ENCODE assay signal across 1 cellular context in the genomic region with DNA sequence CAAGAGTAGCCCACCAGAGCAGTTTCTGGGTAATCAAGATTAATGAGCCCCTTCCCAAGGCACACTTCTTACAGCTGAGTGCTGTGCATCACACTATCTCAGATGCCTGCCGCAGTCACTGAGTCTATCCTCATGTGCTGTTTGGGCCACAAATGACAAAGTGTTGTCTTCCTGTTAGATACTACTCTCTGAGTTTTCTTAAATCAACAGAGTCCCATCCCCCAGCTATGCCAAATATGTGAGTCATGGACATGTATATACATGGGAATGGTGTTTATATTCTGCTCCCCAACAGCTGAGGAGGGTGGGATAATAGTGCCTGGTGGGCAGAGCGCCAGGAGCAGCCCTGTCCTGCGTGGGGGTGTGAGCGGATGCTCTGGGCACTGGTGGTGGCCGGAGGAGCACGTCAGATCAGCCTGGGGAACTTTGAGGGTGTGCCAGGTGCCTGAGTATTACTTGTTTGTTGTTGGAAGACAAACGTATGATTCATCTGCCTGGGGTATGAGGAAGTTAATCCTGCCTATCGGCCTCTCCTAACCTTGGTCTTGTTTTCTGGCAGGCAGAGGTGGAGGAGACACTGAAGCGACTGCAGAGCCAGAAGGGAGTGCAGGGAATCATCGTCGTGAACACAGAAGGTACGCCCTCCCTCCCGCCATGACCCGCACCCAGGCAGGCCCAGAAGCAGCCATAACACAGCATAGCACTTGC.
TF ChIP-seq lines count a peak whose summit lies in the region.

No MANE protein-coding gene starts in this region.

TF ChIP-seq in HepG2, 621 proteins besides CTCF, POLR2A, EP300 and RAD21 (continues in another document):
- TF ChIP-seq, protein P1, sequence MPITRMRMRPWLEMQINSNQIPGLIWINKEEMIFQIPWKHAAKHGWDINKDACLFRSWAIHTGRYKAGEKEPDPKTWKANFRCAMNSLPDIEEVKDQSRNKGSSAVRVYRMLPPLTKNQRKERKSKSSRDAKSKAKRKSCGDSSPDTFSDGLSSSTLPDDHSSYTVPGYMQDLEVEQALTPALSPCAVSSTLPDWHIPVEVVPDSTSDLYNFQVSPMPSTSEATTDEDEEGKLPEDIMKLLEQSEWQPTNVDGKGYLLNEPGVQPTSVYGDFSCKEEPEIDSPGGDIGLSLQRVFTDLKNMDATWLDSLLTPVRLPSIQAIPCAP (CRISPR knock-in tag; IDR thresholded peaks at IDR 0.05; ENCODE audit: low read depth): peak; percentile 47; the same call in 1 of the 2 replicates
- TF ChIP-seq KDM2A (CRISPR knock-in tag; IDR thresholded peaks at IDR 0.05; ENCODE audit: borderline replicate concordance, low read depth): peak; percentile 80
- peak; percentile 86 for TF ChIP-seq U2AF1 (optimal IDR thresholded peaks at IDR 0.05; ENCODE audit: low read depth, low read length)
- no peak for TF ChIP-seq CBX2 (IDR thresholded peaks at IDR 0.05; ENCODE audit: low read depth, low read length)
- peak; percentile 70; the same call in 1 of the 2 replicates for TF ChIP-seq CBX2 (CRISPR knock-in tag; IDR thresholded peaks at IDR 0.05; ENCODE audit: low read depth)
- TF ChIP-seq, protein P2, sequence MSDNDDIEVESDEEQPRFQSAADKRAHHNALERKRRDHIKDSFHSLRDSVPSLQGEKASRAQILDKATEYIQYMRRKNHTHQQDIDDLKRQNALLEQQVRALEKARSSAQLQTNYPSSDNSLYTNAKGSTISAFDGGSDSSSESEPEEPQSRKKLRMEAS (IDR thresholded peaks at IDR 0.05): no peak; the same call in 1 of the 2 replicates
- TF ChIP-seq DR1 (CRISPR knock-in tag; IDR thresholded peaks at IDR 0.05): no peak
- TF ChIP-seq MAFK (conservative IDR thresholded peaks at IDR 0.05 in 1 of 2, IDR thresholded peaks at IDR 0.05 in 1 of 2; ENCODE audit: low read length in 2 of 2): peak in 1 of 2 experiments; percentile 53; a peak in 3 of 4 replicates
- TF ChIP-seq ZBTB8A (CRISPR knock-in tag; IDR thresholded peaks at IDR 0.05; ENCODE audit: borderline replicate concordance, low read depth): no peak
- peak; percentile 92 for TF ChIP-seq ZNF335 (CRISPR knock-in tag; IDR thresholded peaks at IDR 0.05)
- no peak for TF ChIP-seq ZFP41 (CRISPR knock-in tag; IDR thresholded peaks at IDR 0.05; ENCODE audit: borderline replicate concordance)
- TF ChIP-seq RXRB (CRISPR knock-in tag; IDR thresholded peaks at IDR 0.05; ENCODE audit: borderline replicate concordance): peak; percentile 92
- TF ChIP-seq ZNF317 (CRISPR knock-in tag; IDR thresholded peaks at IDR 0.05): peak; percentile 98
- no peak for TF ChIP-seq ZSCAN30 (CRISPR knock-in tag; IDR thresholded peaks at IDR 0.05)
- peak; percentile 70; the same call in 1 of the 2 replicates for TF ChIP-seq KMT2B (CRISPR knock-in tag; IDR thresholded peaks at IDR 0.05)
- TF ChIP-seq CEBPB (IDR thresholded peaks at IDR 0.05; ENCODE audit: borderline replicate concordance, low read depth, low read length): no peak
- TF ChIP-seq ZNF253 (CRISPR knock-in tag; IDR thresholded peaks at IDR 0.05; ENCODE audit: borderline replicate concordance): no peak
- TF ChIP-seq ZNF670 (CRISPR knock-in tag; IDR thresholded peaks at IDR 0.05; ENCODE audit: borderline replicate concordance): peak; percentile 98
- TF ChIP-seq ZNF337 (CRISPR knock-in tag; IDR thresholded peaks at IDR 0.05; ENCODE audit: borderline replicate concordance, low read depth): no peak
- TF ChIP-seq NFIB (CRISPR knock-in tag; IDR thresholded peaks at IDR 0.05; ENCODE audit: borderline replicate concordance): no peak
- 0 out of 2 replicates have a peak, but pooled peaks have one; percentile 54 for TF ChIP-seq ZFYVE20 (CRISPR knock-in tag; IDR thresholded peaks at IDR 0.05; ENCODE audit: borderline replicate concordance, low read depth)
- TF ChIP-seq ZNF34 (CRISPR knock-in tag; IDR thresholded peaks at IDR 0.05; ENCODE audit: borderline replicate concordance): peak; percentile 82; the same call in 1 of the 2 replicates
- no peak for TF ChIP-seq ZNF7 (CRISPR knock-in tag; IDR thresholded peaks at IDR 0.05)
- TF ChIP-seq SKI (IDR thresholded peaks at IDR 0.05; ENCODE audit: partially characterized antibody): no peak
- TF ChIP-seq, protein P3, sequence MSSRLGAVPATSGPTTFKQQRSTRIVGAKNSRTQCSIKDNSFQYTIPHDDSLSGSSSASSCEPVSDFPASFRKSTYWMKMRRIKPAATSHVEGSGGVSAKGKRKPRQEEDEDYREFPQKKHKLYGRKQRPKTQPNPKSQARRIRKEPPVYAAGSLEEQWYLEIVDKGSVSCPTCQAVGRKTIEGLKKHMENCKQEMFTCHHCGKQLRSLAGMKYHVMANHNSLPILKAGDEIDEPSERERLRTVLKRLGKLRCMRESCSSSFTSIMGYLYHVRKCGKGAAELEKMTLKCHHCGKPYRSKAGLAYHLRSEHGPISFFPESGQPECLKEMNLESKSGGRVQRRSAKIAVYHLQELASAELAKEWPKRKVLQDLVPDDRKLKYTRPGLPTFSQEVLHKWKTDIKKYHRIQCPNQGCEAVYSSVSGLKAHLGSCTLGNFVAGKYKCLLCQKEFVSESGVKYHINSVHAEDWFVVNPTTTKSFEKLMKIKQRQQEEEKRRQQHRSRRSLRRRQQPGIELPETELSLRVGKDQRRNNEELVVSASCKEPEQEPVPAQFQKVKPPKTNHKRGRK (CRISPR knock-in tag; IDR thresholded peaks at IDR 0.05): 0 out of 2 replicates have a peak, but pooled peaks have one; percentile 33
- TF ChIP-seq, protein P4, sequence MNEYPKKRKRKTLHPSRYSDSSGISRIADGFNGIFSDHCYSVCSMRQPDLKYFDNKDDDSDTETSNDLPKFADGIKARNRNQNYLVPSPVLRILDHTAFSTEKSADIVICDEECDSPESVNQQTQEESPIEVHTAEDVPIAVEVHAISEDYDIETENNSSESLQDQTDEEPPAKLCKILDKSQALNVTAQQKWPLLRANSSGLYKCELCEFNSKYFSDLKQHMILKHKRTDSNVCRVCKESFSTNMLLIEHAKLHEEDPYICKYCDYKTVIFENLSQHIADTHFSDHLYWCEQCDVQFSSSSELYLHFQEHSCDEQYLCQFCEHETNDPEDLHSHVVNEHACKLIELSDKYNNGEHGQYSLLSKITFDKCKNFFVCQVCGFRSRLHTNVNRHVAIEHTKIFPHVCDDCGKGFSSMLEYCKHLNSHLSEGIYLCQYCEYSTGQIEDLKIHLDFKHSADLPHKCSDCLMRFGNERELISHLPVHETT (CRISPR knock-in tag; conservative IDR thresholded peaks at IDR 0.05): peak; percentile 57; the same call in 1 of the 2 replicates
- TF ChIP-seq, protein P5, sequence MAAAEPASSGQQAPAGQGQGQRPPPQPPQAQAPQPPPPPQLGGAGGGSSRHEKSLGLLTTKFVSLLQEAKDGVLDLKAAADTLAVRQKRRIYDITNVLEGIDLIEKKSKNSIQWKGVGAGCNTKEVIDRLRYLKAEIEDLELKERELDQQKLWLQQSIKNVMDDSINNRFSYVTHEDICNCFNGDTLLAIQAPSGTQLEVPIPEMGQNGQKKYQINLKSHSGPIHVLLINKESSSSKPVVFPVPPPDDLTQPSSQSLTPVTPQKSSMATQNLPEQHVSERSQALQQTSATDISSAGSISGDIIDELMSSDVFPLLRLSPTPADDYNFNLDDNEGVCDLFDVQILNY (CRISPR knock-in tag; conservative IDR thresholded peaks at IDR 0.05): no peak
- peak in 1 of 2 experiments; percentile 64; a peak in 2 of 4 replicates for TF ChIP-seq NR2F1 (CRISPR knock-in tag; IDR thresholded peaks at IDR 0.05)
- no peak; the same call in 1 of the 2 replicates for TF ChIP-seq ZNF274 (CRISPR knock-in tag; IDR thresholded peaks at IDR 0.05)
- TF ChIP-seq ZNF761 (CRISPR knock-in tag; conservative IDR thresholded peaks at IDR 0.05): peak; percentile 78; the same call in 1 of the 2 replicates
- peak; percentile 31; the same call in 1 of the 2 replicates for TF ChIP-seq PHF8 (CRISPR knock-in tag; IDR thresholded peaks at IDR 0.05)
- TF ChIP-seq BCL6 (CRISPR knock-in tag; IDR thresholded peaks at IDR 0.05): peak; percentile 79
- no peak; the same call in 1 of the 2 replicates for TF ChIP-seq SSRP1 (CRISPR knock-in tag; IDR thresholded peaks at IDR 0.05)
- no peak; the same call in 1 of the 2 replicates for TF ChIP-seq MAFF (IDR thresholded peaks at IDR 0.05; ENCODE audit: low read depth, low read length)
- peak; percentile 28; the same call in 1 of the 2 replicates for TF ChIP-seq ZNF292 (CRISPR knock-in tag; IDR thresholded peaks at IDR 0.05; ENCODE audit: borderline replicate concordance, low read depth)
- peak; percentile 94 for TF ChIP-seq FOXK2 (IDR thresholded peaks at IDR 0.05)
- TF ChIP-seq ZC3H4 (CRISPR knock-in tag; IDR thresholded peaks at IDR 0.05; ENCODE audit: borderline replicate concordance): peak; percentile 89; the same call in 1 of the 2 replicates
- no peak for TF ChIP-seq SUZ12 (IDR thresholded peaks at IDR 0.05; ENCODE audit: low read depth, low read length)
- TF ChIP-seq ZNF431 (CRISPR knock-in tag; IDR thresholded peaks at IDR 0.05; ENCODE audit: borderline replicate concordance, low read depth): no peak
- peak; percentile 83; the same call in 1 of the 2 replicates for TF ChIP-seq ZNF225 (CRISPR knock-in tag; IDR thresholded peaks at IDR 0.05)
- TF ChIP-seq ZNF367 (CRISPR knock-in tag; IDR thresholded peaks at IDR 0.05; ENCODE audit: borderline replicate concordance): no peak
- TF ChIP-seq FOXC1 (CRISPR knock-in tag; IDR thresholded peaks at IDR 0.05; ENCODE audit: borderline replicate concordance): no peak
- no peak for TF ChIP-seq NFRKB (IDR thresholded peaks at IDR 0.05)
- TF ChIP-seq ZBTB21 (CRISPR knock-in tag; IDR thresholded peaks at IDR 0.05): peak; percentile 74
- TF ChIP-seq ZMAT3 (CRISPR knock-in tag; conservative IDR thresholded peaks at IDR 0.05): peak; percentile 69; the same call in 1 of the 2 replicates
- peak; percentile 81 for TF ChIP-seq ZIK1 (CRISPR knock-in tag; IDR thresholded peaks at IDR 0.05; ENCODE audit: borderline replicate concordance, low read depth)
- TF ChIP-seq, protein P6, sequence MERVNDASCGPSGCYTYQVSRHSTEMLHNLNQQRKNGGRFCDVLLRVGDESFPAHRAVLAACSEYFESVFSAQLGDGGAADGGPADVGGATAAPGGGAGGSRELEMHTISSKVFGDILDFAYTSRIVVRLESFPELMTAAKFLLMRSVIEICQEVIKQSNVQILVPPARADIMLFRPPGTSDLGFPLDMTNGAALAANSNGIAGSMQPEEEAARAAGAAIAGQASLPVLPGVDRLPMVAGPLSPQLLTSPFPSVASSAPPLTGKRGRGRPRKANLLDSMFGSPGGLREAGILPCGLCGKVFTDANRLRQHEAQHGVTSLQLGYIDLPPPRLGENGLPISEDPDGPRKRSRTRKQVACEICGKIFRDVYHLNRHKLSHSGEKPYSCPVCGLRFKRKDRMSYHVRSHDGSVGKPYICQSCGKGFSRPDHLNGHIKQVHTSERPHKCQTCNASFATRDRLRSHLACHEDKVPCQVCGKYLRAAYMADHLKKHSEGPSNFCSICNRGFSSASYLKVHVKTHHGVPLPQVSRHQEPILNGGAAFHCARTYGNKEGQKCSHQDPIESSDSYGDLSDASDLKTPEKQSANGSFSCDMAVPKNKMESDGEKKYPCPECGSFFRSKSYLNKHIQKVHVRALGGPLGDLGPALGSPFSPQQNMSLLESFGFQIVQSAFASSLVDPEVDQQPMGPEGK (CRISPR knock-in tag; IDR thresholded peaks at IDR 0.05): peak; percentile 86
- no peak for TF ChIP-seq ZNF20 (CRISPR knock-in tag; IDR thresholded peaks at IDR 0.05)
- no peak for TF ChIP-seq TSC22D2 (CRISPR knock-in tag; IDR thresholded peaks at IDR 0.05; ENCODE audit: borderline replicate concordance)
- peak; percentile 93 for TF ChIP-seq ZNF619 (CRISPR knock-in tag; IDR thresholded peaks at IDR 0.05)
- no peak for TF ChIP-seq ZNF329 (CRISPR knock-in tag; IDR thresholded peaks at IDR 0.05; ENCODE audit: low read depth)
- TF ChIP-seq, protein P7, sequence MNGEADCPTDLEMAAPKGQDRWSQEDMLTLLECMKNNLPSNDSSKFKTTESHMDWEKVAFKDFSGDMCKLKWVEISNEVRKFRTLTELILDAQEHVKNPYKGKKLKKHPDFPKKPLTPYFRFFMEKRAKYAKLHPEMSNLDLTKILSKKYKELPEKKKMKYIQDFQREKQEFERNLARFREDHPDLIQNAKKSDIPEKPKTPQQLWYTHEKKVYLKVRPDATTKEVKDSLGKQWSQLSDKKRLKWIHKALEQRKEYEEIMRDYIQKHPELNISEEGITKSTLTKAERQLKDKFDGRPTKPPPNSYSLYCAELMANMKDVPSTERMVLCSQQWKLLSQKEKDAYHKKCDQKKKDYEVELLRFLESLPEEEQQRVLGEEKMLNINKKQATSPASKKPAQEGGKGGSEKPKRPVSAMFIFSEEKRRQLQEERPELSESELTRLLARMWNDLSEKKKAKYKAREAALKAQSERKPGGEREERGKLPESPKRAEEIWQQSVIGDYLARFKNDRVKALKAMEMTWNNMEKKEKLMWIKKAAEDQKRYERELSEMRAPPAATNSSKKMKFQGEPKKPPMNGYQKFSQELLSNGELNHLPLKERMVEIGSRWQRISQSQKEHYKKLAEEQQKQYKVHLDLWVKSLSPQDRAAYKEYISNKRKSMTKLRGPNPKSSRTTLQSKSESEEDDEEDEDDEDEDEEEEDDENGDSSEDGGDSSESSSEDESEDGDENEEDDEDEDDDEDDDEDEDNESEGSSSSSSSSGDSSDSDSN (CRISPR knock-in tag; IDR thresholded peaks at IDR 0.05): peak; percentile 67
- TF ChIP-seq CHD2 (IDR thresholded peaks at IDR 0.05; ENCODE audit: low read depth, low read length): peak; percentile 51
- no peak for TF ChIP-seq PLRG1 (conservative IDR thresholded peaks at IDR 0.05)
- no peak for TF ChIP-seq ZNF530 (CRISPR knock-in tag; IDR thresholded peaks at IDR 0.05; ENCODE audit: low read depth)
- TF ChIP-seq, protein P8, sequence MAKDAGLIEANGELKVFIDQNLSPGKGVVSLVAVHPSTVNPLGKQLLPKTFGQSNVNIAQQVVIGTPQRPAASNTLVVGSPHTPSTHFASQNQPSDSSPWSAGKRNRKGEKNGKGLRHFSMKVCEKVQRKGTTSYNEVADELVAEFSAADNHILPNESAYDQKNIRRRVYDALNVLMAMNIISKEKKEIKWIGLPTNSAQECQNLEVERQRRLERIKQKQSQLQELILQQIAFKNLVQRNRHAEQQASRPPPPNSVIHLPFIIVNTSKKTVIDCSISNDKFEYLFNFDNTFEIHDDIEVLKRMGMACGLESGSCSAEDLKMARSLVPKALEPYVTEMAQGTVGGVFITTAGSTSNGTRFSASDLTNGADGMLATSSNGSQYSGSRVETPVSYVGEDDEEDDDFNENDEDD (CRISPR knock-in tag; IDR thresholded peaks at IDR 0.05; ENCODE audit: borderline replicate concordance): no peak; the same call in 1 of the 2 replicates
- TF ChIP-seq ZNF672 (CRISPR knock-in tag; IDR thresholded peaks at IDR 0.05): no peak
- peak; percentile 89 for TF ChIP-seq NFIC (IDR thresholded peaks at IDR 0.05; ENCODE audit: low read length)
- TF ChIP-seq, protein P9, sequence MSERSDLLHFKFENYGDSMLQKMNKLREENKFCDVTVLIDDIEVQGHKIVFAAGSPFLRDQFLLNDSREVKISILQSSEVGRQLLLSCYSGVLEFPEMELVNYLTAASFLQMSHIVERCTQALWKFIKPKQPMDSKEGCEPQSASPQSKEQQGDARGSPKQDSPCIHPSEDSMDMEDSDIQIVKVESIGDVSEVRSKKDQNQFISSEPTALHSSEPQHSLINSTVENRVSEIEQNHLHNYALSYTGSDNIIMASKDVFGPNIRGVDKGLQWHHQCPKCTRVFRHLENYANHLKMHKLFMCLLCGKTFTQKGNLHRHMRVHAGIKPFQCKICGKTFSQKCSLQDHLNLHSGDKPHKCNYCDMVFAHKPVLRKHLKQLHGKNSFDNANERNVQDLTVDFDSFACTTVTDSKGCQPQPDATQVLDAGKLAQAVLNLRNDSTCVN (CRISPR knock-in tag; IDR thresholded peaks at IDR 0.05; ENCODE audit: borderline replicate concordance): no peak; the same call in 1 of the 2 replicates
- 0 out of 2 replicates have a peak, but pooled peaks have one; percentile 42 for TF ChIP-seq ZNF776 (CRISPR knock-in tag; IDR thresholded peaks at IDR 0.05)
- no peak for TF ChIP-seq SRF (IDR thresholded peaks at IDR 0.05; ENCODE audit: low read depth, low read length)
